In the genomic region with DNA sequence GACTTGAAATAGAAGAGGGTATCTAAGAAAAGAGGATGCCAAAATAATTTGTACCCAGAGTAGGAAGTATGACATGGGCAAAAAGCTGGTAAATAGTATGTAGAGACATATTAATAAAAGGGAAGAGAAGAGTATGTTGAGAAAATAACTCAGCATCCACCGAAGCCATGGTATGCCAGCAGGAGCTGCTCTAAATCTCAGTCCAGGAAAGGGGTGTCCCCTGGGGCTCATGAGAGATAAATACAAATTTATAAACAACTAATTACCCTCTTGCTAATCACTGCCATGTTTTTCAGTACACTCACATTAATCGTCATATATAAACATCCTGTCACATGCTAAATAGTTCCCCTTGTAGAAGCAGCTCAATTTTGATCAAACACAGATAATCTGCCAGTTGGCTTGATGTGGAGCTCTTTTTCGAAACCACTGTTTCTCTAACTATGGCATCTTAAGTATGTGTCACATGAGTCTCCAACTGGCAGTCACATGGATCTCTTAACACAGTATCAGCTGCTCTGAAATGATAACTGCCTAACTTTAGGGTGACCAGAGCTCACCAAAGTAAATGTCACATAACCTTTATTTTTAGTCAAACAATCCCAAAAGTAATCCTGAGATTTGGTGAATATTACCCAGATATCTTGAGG, we compare ENCODE assay signal across 16 cellular contexts. TPM values are rescaled to one million over a fixed set of nuclear protein-coding genes. Genes with fewer than 3 reads are reported as not detected.
DNase-seq lines count a peak whose midpoint lies in the region; FAIRE-seq and TF ChIP-seq lines count a peak whose summit lies in the region.
"Had no signal": no experiment of that assay in that cellular context is flagged by ENCODE, and none has a peak within 500 bp of the region (broad histone marks: within the 10 kb centered on the region; RNA-seq: fewer than 3 reads in every experiment).

No MANE protein-coding gene starts in this region.

- H3K27me3 ChIP-seq in A673 (replicated peaks; ENCODE audit: insufficient read depth, low read depth, low read length, poor library complexity) (no peaks in the 10 kb centered on the region), hepatocyte (no peaks in the 10 kb centered on the region), prostate gland (replicated peaks; ENCODE audit: insufficient read depth) (no peaks in the 10 kb centered on the region)

- WGBS in hepatocyte (ENCODE audit: low lambda C conversion rate, missing lambda C conversion rate) = 55% methylated on average over 3 of the region's 3 CpGs
- WGBS in prostate gland = 57% methylated on average over 3 of the region's 3 CpGs

- intact Hi-C loops in A673 (cut with micrococcal nuclease; ENCODE audit: unreplicated experiment) = no loop called here
- intact Hi-C loops in dendritic cell treated with granulocyte-macrophage colony-stimulating factor and Interleukin-4, amounts not matched to agents 40 ng/mL and 50 ng/mL, for 4 days (cut with micrococcal nuclease) = no loop called here
- intact Hi-C loops in prostate gland (cut with DNase I) = no loop called here

- peaks cover 2% of the 10 kb centered on the region for H3K27me3 Mint-ChIP-seq in dendritic cell treated with granulocyte-macrophage colony-stimulating factor and Interleukin-4, amounts not matched to agents 40 ng/mL and 50 ng/mL, for 4 days
- H3K27me3 Mint-ChIP-seq: memory B cell had no signal

- H2AFZ ChIP-seq in hepatocyte = no peak overlapping the region

- H3K36me3 ChIP-seq in A673 (ENCODE audit: insufficient read depth, low read length, poor library complexity, severe bottlenecking) = no peaks in the 10 kb centered on the region
- no peaks in the 10 kb centered on the region for H3K36me3 ChIP-seq in hepatocyte (replicated peaks; ENCODE audit: insufficient read depth, low read depth)
- H3K36me3 ChIP-seq in prostate gland = no peaks in the 10 kb centered on the region

- POLR2A ChIA-PET in A673 (lab: Charles Lee; ENCODE audit: low non-redundant PET) = no interaction called here

- DNase-seq in A673 (ENCODE audit: low spot score) (peak; percentile 46), HTR-8/SVneo (ENCODE audit: insufficient read length, low spot score) (peak; percentile 38), hepatocyte (ENCODE audit: low spot score) (no peak), NCI-H748 (lab: John Stamatoyannopoulos, UW; ENCODE audit: unreplicated experiment) (no peak), NCI-H128 (lab: John Stamatoyannopoulos, UW; ENCODE audit: unreplicated experiment) (no peak), GF-D8 (lab: John Stamatoyannopoulos, UW) (no peak), prostate gland (ENCODE audit: low spot score) (no peak)
- DNase-seq: activated CD4-positive, CD25-positive, alpha-beta regulatory T cell treated with anti-CD3 and anti-CD28 coated beads, Interleukin-2, amount 50 U/mL, for 72 hours; activated T-cell treated with anti-CD3 and anti-CD28 coated beads, Interleukin-2, amount 50 U/mL, for 48 hours; AML-193; NCI-H524; SIG-M5 had no signal

- no peaks in the 10 kb centered on the region for H4K20me1 ChIP-seq in hepatocyte (ENCODE audit: insufficient read depth, poor library complexity, severe bottlenecking)

- H3K4me3 ChIP-seq in A673 (ENCODE audit: low read depth, low read length, poor library complexity, severe bottlenecking) (no peak overlapping the region), hepatocyte (no peak overlapping the region), prostate gland (no peak overlapping the region)

- CTCF ChIA-PET in A673 (lab: Charles Lee) = no interaction called here

- H3K27ac ChIP-seq in A673 (ENCODE audit: low read depth, low read length, poor library complexity, severe bottlenecking) (no peak overlapping the region), hepatocyte (peak overlapping the region; percentile 0), prostate gland (no peak overlapping the region)
- H3K27ac ChIP-seq: HL-60 had no signal

- TF ChIP-seq CTCF in A673 (conservative IDR thresholded peaks at IDR 0.05; ENCODE audit: low read depth, low read length) (no peak), hepatocyte (IDR thresholded peaks at IDR 0.05; ENCODE audit: poor library complexity) (no peak), prostate gland (IDR thresholded peaks at IDR 0.05) (no peak)

- H3K36me3 Mint-ChIP-seq in dendritic cell treated with granulocyte-macrophage colony-stimulating factor and Interleukin-4, amounts not matched to agents 40 ng/mL and 50 ng/mL, for 4 days (ENCODE audit: low read depth) = no peaks in the 10 kb centered on the region

- no TSS peak for BruUV-seq in A673 (replicated peaks; lab: Mats Ljungman, UMichigan)

- H3K9me3 Mint-ChIP-seq in dendritic cell treated with granulocyte-macrophage colony-stimulating factor and Interleukin-4, amounts not matched to agents 40 ng/mL and 50 ng/mL, for 4 days = no peaks in the 10 kb centered on the region
- H3K9me3 Mint-ChIP-seq: memory B cell had no signal

- H3K9me3 ChIP-seq in A673 (ENCODE audit: low read depth, low read length, poor library complexity, severe bottlenecking) = no peaks in the 10 kb centered on the region
- no peaks in the 10 kb centered on the region for H3K9me3 ChIP-seq in hepatocyte (ENCODE audit: low read depth)
- H3K9me3 ChIP-seq in prostate gland = no peaks in the 10 kb centered on the region

- H3K4me1 Mint-ChIP-seq in dendritic cell treated with granulocyte-macrophage colony-stimulating factor and Interleukin-4, amounts not matched to agents 40 ng/mL and 50 ng/mL, for 4 days (ENCODE audit: low read depth) = peaks cover 35% of the 10 kb centered on the region

- no peak overlapping the region for H3K4me2 ChIP-seq in hepatocyte

- H3K9me2 ChIP-seq in hepatocyte (replicated peaks; ENCODE audit: insufficient read depth) = no peaks in the 10 kb centered on the region

- peaks cover 46% of the 10 kb centered on the region for H3K79me2 ChIP-seq in hepatocyte

- peak overlapping the region; percentile 23 for H3K27ac Mint-ChIP-seq in dendritic cell treated with granulocyte-macrophage colony-stimulating factor and Interleukin-4, amounts not matched to agents 40 ng/mL and 50 ng/mL, for 4 days
- H3K27ac Mint-ChIP-seq: memory B cell had no signal

- H3K4me1 ChIP-seq in A673 (ENCODE audit: insufficient read depth, low read length, poor library complexity, severe bottlenecking) = peaks cover 6% of the 10 kb centered on the region
- H3K4me1 ChIP-seq in hepatocyte (ENCODE audit: insufficient read depth) = peaks cover 5% of the 10 kb centered on the region
- H3K4me1 ChIP-seq in prostate gland (replicated peaks) = no peaks in the 10 kb centered on the region

- TF ChIP-seq POLR2A in prostate gland (IDR thresholded peaks at IDR 0.05) = no peak

- no peak for FAIRE-seq in HTR-8/SVneo (lab: Jason Lieb, UNC)
- FAIRE-seq: frontal cortex had no signal

- no peak overlapping the region for H3K4me3 Mint-ChIP-seq in dendritic cell treated with granulocyte-macrophage colony-stimulating factor and Interleukin-4, amounts not matched to agents 40 ng/mL and 50 ng/mL, for 4 days
- H3K4me3 Mint-ChIP-seq: memory B cell had no signal

RNA-seq across cellular contexts. Expression of gene EXOC6B, which starts 31.9 kb away (rescaled TPM):
- total RNA-seq in A673 (2021) (138 and 146 TPM in 2 replicates), hepatocyte (36.2 and 50.0 TPM in 2 replicates), prostate gland (10 to 100 TPM; 16.6 to 36.6 TPM)
- 11.1 and 11.8 TPM in 2 replicates for polyA plus RNA-seq in hepatocyte

Comparison
In these comparisons a context has a peak if more than half of its experiments do, and no peak if none do; other contexts are left out.
1. DNase-seq: peak in A673 (single experiment) and HTR-8/SVneo (single experiment); none in hepatocyte (single experiment), NCI-H748 (single experiment), NCI-H128 (single experiment), GF-D8 (single experiment) and prostate gland (single experiment).